30 cellular contexts compared by ENCODE assay signal in the genomic region with DNA sequence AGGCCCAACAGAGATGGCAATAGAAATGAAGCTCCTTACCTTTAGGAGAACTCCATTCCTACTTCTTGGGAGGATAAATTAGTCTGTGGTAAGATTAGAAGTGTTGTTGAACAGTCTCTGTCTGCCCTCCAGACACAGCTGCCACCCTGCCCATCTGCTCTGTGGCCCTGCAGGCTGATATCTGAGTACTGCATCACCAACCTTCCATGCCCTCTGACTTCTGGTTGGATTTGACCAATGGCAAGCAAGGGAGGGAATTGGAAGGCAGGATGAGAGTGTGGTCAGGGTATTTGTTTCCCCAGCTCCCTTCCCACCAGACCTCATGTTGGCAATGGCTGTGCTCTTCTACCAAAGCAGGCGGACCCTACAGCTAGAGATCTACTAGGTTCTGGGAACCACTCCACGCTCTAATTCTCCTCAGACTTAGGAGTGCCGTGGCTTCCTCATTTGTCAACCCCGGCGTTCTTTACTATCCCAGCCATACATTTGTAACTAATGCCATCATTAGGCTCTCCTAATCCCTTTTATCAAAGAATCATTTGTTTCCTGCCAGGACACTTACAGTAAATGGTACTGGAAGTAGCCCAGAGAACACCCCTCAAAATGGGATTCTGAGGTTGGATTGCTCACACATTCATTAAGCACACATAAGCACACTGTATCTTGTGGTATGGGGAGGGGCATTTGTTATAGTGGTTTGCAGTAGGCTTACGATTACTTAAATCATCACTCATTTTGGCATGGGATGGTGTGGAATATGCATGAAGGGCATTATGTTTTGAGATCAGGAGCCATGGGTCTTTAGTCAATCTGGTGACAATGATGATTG. TPM values are rescaled to one million over a fixed set of nuclear protein-coding genes. Genes with fewer than 3 reads are reported as not detected.
A peak's percentile ranks its signal among the peaks of the same experiment; 100 is the strongest.
DNase-seq lines count a peak whose midpoint lies in the region; ATAC-seq and TF ChIP-seq lines count a peak whose summit lies in the region.
"Had no signal": no experiment of that assay in that cellular context is flagged by ENCODE, and none has a peak within 500 bp of the region (broad histone marks: within the 10 kb centered on the region; RNA-seq: fewer than 3 reads in every experiment).

No MANE protein-coding gene starts in this region.

- no peaks in the 10 kb centered on the region for H3K36me3 Mint-ChIP-seq in CD4-positive, alpha-beta memory T cell
- H3K36me3 Mint-ChIP-seq: CD4-positive, CD25-positive, alpha-beta regulatory T cell; naive thymus-derived CD8-positive, alpha-beta T cell; stimulated activated effector memory CD8-positive, alpha-beta T cell treated with anti-CD3 and anti-CD28 coated beads, Interleukin-12 subunit alpha, Interleukin-12 subunit beta, amount 100 ng/mL, for 72 hours had no signal

- CTCF ChIA-PET in CD4-positive, alpha-beta memory T cell (lab: Charles Lee; ENCODE audit: partially characterized antibody) = interaction anchor here (1.4 to 1.6 kb wide), 2 partner anchors 16 to 134 kb away, joined by 3 to 4 read pairs; no protein-coding TSS in a partner anchor

- H3K14ac ChIP-seq in mesenchymal stem cell (ENCODE audit: low read length in 2 of 2) = no peak overlapping the region

- H3K27me3 ChIP-seq in BLaER1 (no peaks in the 10 kb centered on the region), ascending aorta (no peaks in the 10 kb centered on the region), mesenchymal stem cell (ENCODE audit: control insufficient read depth in 1 of 2, insufficient read depth in 1 of 2, low read length in 2 of 2) (no peaks in the 10 kb centered on the region)
- no peaks in the 10 kb centered on the region for H3K27me3 ChIP-seq in CD4-positive, alpha-beta memory T cell (ENCODE audit: insufficient read depth, low read length)
- H3K27me3 ChIP-seq: hepatocyte had no signal

- no peak overlapping the region for H3K4me3 Mint-ChIP-seq in CD4-positive, alpha-beta memory T cell
- H3K4me3 Mint-ChIP-seq: activated CD8-positive, alpha-beta T cell treated with anti-CD3 and anti-CD28 coated beads for 36 hours; CD4-positive, CD25-positive, alpha-beta regulatory T cell; immature natural killer cell; naive thymus-derived CD8-positive, alpha-beta T cell; stimulated activated effector memory CD8-positive, alpha-beta T cell treated with anti-CD3 and anti-CD28 coated beads, Interleukin-12 subunit alpha, Interleukin-12 subunit beta, amount 100 ng/mL, for 72 hours had no signal

- peak overlapping the region in 1 of 7 donors; percentile 54 for H3K27ac Mint-ChIP-seq in CD4-positive, alpha-beta memory T cell
- H3K27ac Mint-ChIP-seq: activated CD8-positive, alpha-beta T cell treated with anti-CD3 and anti-CD28 coated beads for 36 hours; immature natural killer cell; stimulated activated effector memory CD8-positive, alpha-beta T cell treated with anti-CD3 and anti-CD28 coated beads, Interleukin-12 subunit alpha, Interleukin-12 subunit beta, amount 100 ng/mL, for 72 hours had no signal

- H3K27me3 Mint-ChIP-seq in CD4-positive, alpha-beta memory T cell = no peaks in the 10 kb centered on the region
- H3K27me3 Mint-ChIP-seq: activated CD8-positive, alpha-beta T cell treated with anti-CD3 and anti-CD28 coated beads for 36 hours; CD4-positive, CD25-positive, alpha-beta regulatory T cell; naive thymus-derived CD8-positive, alpha-beta T cell had no signal

- H2BK5ac ChIP-seq in mesenchymal stem cell (ENCODE audit: low read depth, low read length, poor library complexity, severe bottlenecking) = no peak overlapping the region

- no peak overlapping the region for H4K8ac ChIP-seq in mesenchymal stem cell (ENCODE audit: low read length)

- peaks cover 9% of the 10 kb centered on the region; the same call in 1 of the 2 replicates for H3K9me3 ChIP-seq in BLaER1
- no peaks in the 10 kb centered on the region for H3K9me3 ChIP-seq in ascending aorta
- H3K9me3 ChIP-seq in mesenchymal stem cell (ENCODE audit: control insufficient read depth, low read length) = no peaks in the 10 kb centered on the region
- no peaks in the 10 kb centered on the region for H3K9me3 ChIP-seq in CD4-positive, alpha-beta memory T cell (ENCODE audit: control insufficient read depth in 1 of 2, low read length in 2 of 2)
- H3K9me3 ChIP-seq: thoracic aorta had no signal

- no peaks in the 10 kb centered on the region for H3K79me1 ChIP-seq in mesenchymal stem cell (replicated peaks; ENCODE audit: low read length, poor library complexity, severe bottlenecking)

- DNase-seq in M059J (ENCODE audit: low read depth) (peak; percentile 88), ascending aorta (ENCODE audit: low spot score in 2 of 2) (no peak), mesenchymal stem cell (peak; percentile 60), AG20443 (ENCODE audit: low spot score) (no peak)
- no peak for DNase-seq in CD4-positive, alpha-beta memory T cell
- DNase-seq: activated CD4-positive, CD25-positive, alpha-beta regulatory T cell treated with anti-CD3 and anti-CD28 coated beads, Interleukin-2, amount 50 U/mL, for 72 hours; activated CD8-positive, alpha-beta T cell treated with anti-CD3 and anti-CD28 coated beads for 36 hours; activated effector memory CD4-positive, alpha-beta T cell treated with Interleukin-2 at 50 U/mL for 16 hours; CD4-positive, CD25-positive, alpha-beta regulatory T cell; DMS153; foreskin melanocyte; immature natural killer cell; KG1; naive thymus-derived CD8-positive, alpha-beta T cell; NCI-H1092; NCI-H187; NCI-H2227 treated with DMSO at 0.1 percent for 48 hours; occipital lobe; PC-9; SHP77 treated with DMSO at 0.1 percent for 48 hours; small intestine; stimulated activated CD4-positive, alpha-beta T cell treated with anti-CD3 and anti-CD28 coated beads, Interleukin-2, amount 100 ng/mL, for 24 hours had no signal

- no peak overlapping the region for H3K4ac ChIP-seq in mesenchymal stem cell (ENCODE audit: low read depth in 1 of 2, low read length in 2 of 2)

- WGBS in mesenchymal stem cell = 68% methylated on average over 6 of the region's 6 CpGs

- peaks cover 56% of the 10 kb centered on the region for H3K4me1 ChIP-seq in BLaER1
- H3K4me1 ChIP-seq in ascending aorta = peaks cover 0 to 31% of the 10 kb centered on the region in 2 donors
- H3K4me1 ChIP-seq in mesenchymal stem cell (ENCODE audit: control insufficient read depth, insufficient read depth, low read depth, low read length) = peaks cover 2% of the 10 kb centered on the region
- peaks cover 34% of the 10 kb centered on the region for H3K4me1 ChIP-seq in CD4-positive, alpha-beta memory T cell (ENCODE audit: insufficient read depth, low read length)

- no peaks in the 10 kb centered on the region for H4K20me1 ChIP-seq in BLaER1

- no peak for ATAC-seq in GM21619 (IDR thresholded peaks at IDR 0.05; ENCODE audit: unreplicated experiment)
- ATAC-seq in HG03159 (IDR thresholded peaks at IDR 0.05; ENCODE audit: unreplicated experiment) = no peak
- ATAC-seq: activated CD8-positive, alpha-beta T cell treated with anti-CD3 and anti-CD28 coated beads for 36 hours; left lobe of liver; naive thymus-derived CD8-positive, alpha-beta T cell; stimulated activated effector memory CD8-positive, alpha-beta T cell treated with anti-CD3 and anti-CD28 coated beads, Interleukin-12 subunit alpha, Interleukin-12 subunit beta, amount 100 ng/mL, for 72 hours had no signal

- no peak overlapping the region for H2AK5ac ChIP-seq in mesenchymal stem cell (ENCODE audit: low read length, severe bottlenecking)

- H4K91ac ChIP-seq in mesenchymal stem cell (ENCODE audit: low read length) = no peak overlapping the region

- no peak overlapping the region for H3K23ac ChIP-seq in mesenchymal stem cell (ENCODE audit: low read length in 2 of 2)

- H2BK120ac ChIP-seq in mesenchymal stem cell (ENCODE audit: low read depth, low read length) = no peak overlapping the region

- POLR2A ChIA-PET in CD4-positive, alpha-beta memory T cell (lab: Charles Lee; ENCODE audit: partially characterized antibody) = interaction anchor here (1.2 to 1.7 kb wide), 4 partner anchors 13 to 37 kb away, joined by 3 to 6 read pairs (median 4); no protein-coding TSS in a partner anchor

- H3K4me3 ChIP-seq in BLaER1 = no peak overlapping the region
- no peak overlapping the region for H3K4me3 ChIP-seq in ascending aorta
- no peak overlapping the region for H3K4me3 ChIP-seq in mesenchymal stem cell (ENCODE audit: insufficient read depth in 1 of 2, low read depth in 1 of 2, low read length in 2 of 2)
- H3K4me3 ChIP-seq in CD4-positive, alpha-beta memory T cell (ENCODE audit: low read length in 2 of 2) = no peak overlapping the region
- H3K4me3 ChIP-seq: hepatocyte, PC-9, thoracic aorta had no signal

- no peaks in the 10 kb centered on the region for H3K9me3 Mint-ChIP-seq in CD4-positive, alpha-beta memory T cell
- H3K9me3 Mint-ChIP-seq: activated CD8-positive, alpha-beta T cell treated with anti-CD3 and anti-CD28 coated beads for 36 hours; immature natural killer cell; naive thymus-derived CD8-positive, alpha-beta T cell; stimulated activated effector memory CD8-positive, alpha-beta T cell treated with anti-CD3 and anti-CD28 coated beads, Interleukin-12 subunit alpha, Interleukin-12 subunit beta, amount 100 ng/mL, for 72 hours had no signal

- H3K27ac ChIP-seq in BLaER1 (no peak overlapping the region), ascending aorta (peak overlapping the region; percentile 64 to 83), mesenchymal stem cell (ENCODE audit: low read length, poor library complexity, severe bottlenecking) (no peak overlapping the region)
- H3K27ac ChIP-seq in CD4-positive, alpha-beta memory T cell (ENCODE audit: low read depth, low read length) = no peak overlapping the region
- H3K27ac ChIP-seq: epithelial cell of prostate, hepatocyte, PC-9 had no signal

- H3K36me3 ChIP-seq in BLaER1 = no peaks in the 10 kb centered on the region
- no peaks in the 10 kb centered on the region for H3K36me3 ChIP-seq in ascending aorta
- no peaks in the 10 kb centered on the region for H3K36me3 ChIP-seq in mesenchymal stem cell (ENCODE audit: control insufficient read depth in 1 of 2, insufficient read depth in 2 of 2, low read depth in 1 of 2, low read length in 2 of 2)
- no peaks in the 10 kb centered on the region for H3K36me3 ChIP-seq in CD4-positive, alpha-beta memory T cell (ENCODE audit: insufficient read depth, low read length)
- H3K36me3 ChIP-seq: thoracic aorta had no signal

- H2BK15ac ChIP-seq in mesenchymal stem cell (ENCODE audit: low read depth, poor library complexity, severe bottlenecking) = no peak overlapping the region

- H2AFZ ChIP-seq in mesenchymal stem cell (ENCODE audit: low read depth, low read length) = no peak overlapping the region
- H2AFZ ChIP-seq: hepatocyte, PC-9 had no signal

- no peak for TF ChIP-seq CTCF in ascending aorta (IDR thresholded peaks at IDR 0.05)

- peak overlapping the region in 1 of 2 experiments; percentile 61 for H3K18ac ChIP-seq in mesenchymal stem cell (ENCODE audit: low read depth in 1 of 2, low read length in 2 of 2)

- peaks cover 25 to 43% (median 38%) of the 10 kb centered on the region in 4 donors for H3K4me1 Mint-ChIP-seq in CD4-positive, alpha-beta memory T cell

- H3K4me2 ChIP-seq in BLaER1 = peak overlapping the region; percentile 22; the same call in 1 of the 2 replicates
- H3K4me2 ChIP-seq in mesenchymal stem cell (ENCODE audit: low read length, poor library complexity, severe bottlenecking) = no peak overlapping the region
- H3K4me2 ChIP-seq: hepatocyte, PC-9 had no signal

- peak overlapping the region in 1 of 2 experiments; percentile 75 for H2BK12ac ChIP-seq in mesenchymal stem cell (ENCODE audit: low read length in 2 of 2)

- no peak overlapping the region for H3K9ac ChIP-seq in BLaER1
- no peak overlapping the region for H3K9ac ChIP-seq in mesenchymal stem cell (ENCODE audit: low read length)

- intact Hi-C loops in ascending aorta (cut with DNase I) = loop anchor here (5.0 to 10.0 kb wide), 3 partner anchors 71 to 561 kb away; a partner anchor contains a TSS
- intact Hi-C loops in CD4-positive, alpha-beta memory T cell (cut with micrococcal nuclease) = no loop called here

RNA-seq across cellular contexts. Expression of a gene that starts 35.4 kb away (rescaled TPM):
- 405 and 667 TPM in 2 replicates for total RNA-seq in M059J (2014; rRNA removed; shearing (Covaris generic))
- 188 TPM for total RNA-seq in ascending aorta
- 1,373 TPM for polyA plus RNA-seq in mesenchymal stem cell (2013, experiment 1 of 2)
- polyA plus RNA-seq in mesenchymal stem cell (2013, experiment 2 of 2) = 1,315 TPM
- total RNA-seq in CD4-positive, alpha-beta memory T cell = 100 to 1,000 TPM; 808 to 809 TPM
- polyA plus RNA-seq in CD4-positive, alpha-beta memory T cell = 100 to 1,000 TPM; 390 to 554 TPM

Comparison
In these comparisons a context has a peak if more than half of its experiments do, and no peak if none do; other contexts are left out.
1. H3K27ac ChIP-seq: peak in ascending aorta (2 of 2); none in BLaER1 (single experiment), mesenchymal stem cell (single experiment) and CD4-positive, alpha-beta memory T cell (single experiment).
2. DNase-seq: peak in M059J (single experiment) and mesenchymal stem cell (single experiment); none in ascending aorta (0 of 2), AG20443 (single experiment) and CD4-positive, alpha-beta memory T cell (0 of 5).